8 cellular contexts compared by ENCODE assay signal in genomic region chr2:64750817-64751285, GRCh38.
DNase-seq lines count a peak whose midpoint lies in the region; ATAC-seq and TF ChIP-seq lines count a peak whose summit lies in the region.

No MANE protein-coding gene starts in this region.

- TF ChIP-seq CTCF in AG04449 (IDR thresholded peaks at IDR 0.05; ENCODE audit: insufficient read depth, low read length, missing control alignments), result peak; percentile 0

- POLR2A ChIA-PET in AG04449 (lab: Yijun Ruan, JAX), result interaction anchor here (0.6 to 3.4 kb wide), 22 partner anchors 11 to 116 kb away, joined by 3 to 60 read pairs (median 4); partner anchors contain the start of gene SERTAD2

- peak overlapping the region; percentile 88 for H3K4me3 ChIP-seq in AG04449 (ENCODE audit: low read depth, low read length)

- ATAC-seq in GM18907 (IDR thresholded peaks at IDR 0.05; ENCODE audit: unreplicated experiment) (peak; percentile 91), HG03175 (IDR thresholded peaks at IDR 0.05; ENCODE audit: unreplicated experiment) (peak; percentile 90)

- peak; percentile 97 for DNase-seq in AG04449 (ENCODE audit: low read depth, low spot score)
- peak; percentile 100 for DNase-seq in NCI-H345 (lab: John Stamatoyannopoulos, UW)
- peak; percentile 94 for DNase-seq in activated CD4-positive, CD25-positive, alpha-beta regulatory T cell treated with anti-CD3 and anti-CD28 coated beads, Interleukin-2, amount 50 U/mL, for 16 hours (ENCODE audit: low read depth, low spot score)
- peak; percentile 100 for DNase-seq in cerebellar nuclear complex (lab: John Stamatoyannopoulos, UW)
- DNase-seq in left kidney (ENCODE audit: low read depth, low spot score), result peak; percentile 100
- DNase-seq in stimulated activated CD4-positive, alpha-beta T cell treated with anti-CD3 and anti-CD28 coated beads, Interleukin-2, amount 100 ng/mL, for 24 hours, result peak; percentile 97 to 98

- CTCF ChIA-PET in AG04449 (lab: Yijun Ruan, JAX), result interaction anchor here (0.6 to 7.1 kb wide), 16 partner anchors 9 to 166 kb away, joined by 3 to 53 read pairs (median 5); partner anchors contain the start of gene SERTAD2

Comparison
In these comparisons a context has a peak if more than half of its experiments do, and no peak if none do; other contexts are left out.
1. Peak in every context shown above with its lines: DNase-seq, ATAC-seq and H3K4me3 ChIP-seq.